ENCODE assay signal across 33 cellular contexts in the genomic region with DNA sequence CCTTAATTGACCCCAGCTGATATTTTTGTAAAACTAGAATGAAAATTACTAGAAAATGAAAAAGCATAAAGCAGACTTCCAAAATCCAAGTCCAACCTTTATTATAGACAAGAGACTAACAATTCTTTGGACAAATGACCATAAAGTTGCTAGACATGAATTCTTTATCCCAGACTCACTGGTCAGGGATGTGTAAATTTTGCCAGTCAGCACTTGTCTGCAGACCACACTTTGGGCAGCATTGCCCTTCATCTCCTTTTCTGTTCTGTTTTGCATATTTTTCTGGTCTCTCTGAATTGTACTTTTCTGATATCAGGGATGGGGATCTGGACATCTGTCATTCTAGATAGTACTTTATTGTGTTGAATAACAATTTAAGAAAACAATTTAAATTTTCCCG.
"Had no signal": no experiment of that assay in that cellular context is flagged by ENCODE, and none has a peak within 500 bp of the region (broad histone marks: within the 10 kb centered on the region; RNA-seq: fewer than 3 reads in every experiment).

No MANE protein-coding gene starts in this region.

- H3K36me3 ChIP-seq: cardiac muscle cell, WERI-Rb-1 had no signal

- DNase-seq: activated CD4-positive, alpha-beta memory T cell treated with anti-CD3 and anti-CD28 coated beads, Interleukin-2, amount 10 ng/mL, durations not matched to agents 7 days and 5 days; activated CD4-positive, alpha-beta T cell treated with anti-CD3 and anti-CD28 coated beads for 1 hour; activated CD4-positive, alpha-beta T cell treated with anti-CD3 and anti-CD28 coated beads for 36 hours; activated CD4-positive, alpha-beta T cell treated with anti-CD3 and anti-CD28 coated beads for 48 hours; activated CD4-positive, alpha-beta T cell treated with anti-CD3 and anti-CD28 coated beads, Interleukin-2, amount 10 ng/mL, durations not matched to agents 7 days and 5 days; activated CD4-positive, alpha-beta T cell treated with anti-CD3 and anti-CD28 coated beads, Interleukin-2, amount 50 U/mL, for 48 hours; activated CD4-positive, CD25-positive, alpha-beta regulatory T cell; activated CD8-positive, alpha-beta memory T cell treated with anti-CD3 and anti-CD28 coated beads for 24 hours; activated CD8-positive, alpha-beta memory T cell treated with anti-CD3 and anti-CD28 coated beads, Interleukin-2, amount 10 ng/mL, durations not matched to agents 7 days and 5 days; activated CD8-positive, alpha-beta memory T cell treated with anti-CD3 and anti-CD28 coated beads, Interleukin-2, amount 50 U/mL, for 48 hours; activated CD8-positive, alpha-beta T cell treated with anti-CD3 and anti-CD28 coated beads, Interleukin-2, amount 10 ng/mL, durations not matched to agents 7 days and 5 days; activated effector memory CD4-positive, alpha-beta T cell treated with anti-CD3 and anti-CD28 coated beads, Interleukin-2, amount 50 U/mL, for 16 hours; activated gamma-delta T cell treated with Interleukin-2 at 50 U/mL for 16 hours; activated naive CD4-positive, alpha-beta T cell; activated naive CD4-positive, alpha-beta T cell treated with anti-CD3 and anti-CD28 coated beads for 36 hours; activated naive CD8-positive, alpha-beta T cell treated with anti-CD3 and anti-CD28 coated beads, Interleukin-2, amount 10 ng/mL, durations not matched to agents 7 days and 5 days; activated naive CD8-positive, alpha-beta T cell treated with anti-CD3 and anti-CD28 coated beads, Interleukin-2, amount 50 U/mL, for 24 hours; activated T-cell treated with anti-CD3 and anti-CD28 coated beads, Interleukin-2, amount 50 U/mL, for 24 hours; activated T-cell treated with anti-CD3 and anti-CD28 coated beads, Interleukin-2, amount 50 U/mL, for 72 hours; amygdala; anterior cingulate cortex; caudate nucleus; cerebellar nuclear complex; T-helper 1 cell; T-helper 2 cell; T-helper 9 cell; WERI-Rb-1 had no signal

- H3K4me1 ChIP-seq: ascending aorta had no signal

- FAIRE-seq: bronchial epithelial cell had no signal

- H3K4me3 ChIP-seq: ascending aorta, cardiac muscle cell had no signal

- ATAC-seq: activated CD4-positive, alpha-beta T cell treated with anti-CD3 and anti-CD28 coated beads for 36 hours; activated CD4-positive, CD25-positive, alpha-beta regulatory T cell treated with anti-CD3 and anti-CD28 coated beads, Interleukin-2, amount 50 U/mL, for 24 hours; activated CD8-positive, alpha-beta memory T cell treated with anti-CD3 and anti-CD28 coated beads, Interleukin-2, amount 10 ng/mL, durations not matched to agents 7 days and 5 days; activated CD8-positive, alpha-beta T cell treated with anti-CD3 and anti-CD28 coated beads, Interleukin-2, amount 10 ng/mL, durations not matched to agents 7 days and 5 days; activated naive CD8-positive, alpha-beta T cell treated with anti-CD3 and anti-CD28 coated beads, Interleukin-2, amount 50 U/mL, for 24 hours; activated T-cell treated with anti-CD3 and anti-CD28 coated beads, Interleukin-2, amount 50 U/mL, for 72 hours; activated T-helper 17 cell treated with anti-CD3 and anti-CD28 coated beads, Interleukin-2, amount 50 U/mL, for 72 hours; WTC11 had no signal

- H3K27ac ChIP-seq: ascending aorta, cardiac muscle cell, WERI-Rb-1 had no signal

- H3K9me3 ChIP-seq: ascending aorta had no signal

- H3K27me3 ChIP-seq: ascending aorta, cardiac muscle cell had no signal
